In the genomic region with DNA sequence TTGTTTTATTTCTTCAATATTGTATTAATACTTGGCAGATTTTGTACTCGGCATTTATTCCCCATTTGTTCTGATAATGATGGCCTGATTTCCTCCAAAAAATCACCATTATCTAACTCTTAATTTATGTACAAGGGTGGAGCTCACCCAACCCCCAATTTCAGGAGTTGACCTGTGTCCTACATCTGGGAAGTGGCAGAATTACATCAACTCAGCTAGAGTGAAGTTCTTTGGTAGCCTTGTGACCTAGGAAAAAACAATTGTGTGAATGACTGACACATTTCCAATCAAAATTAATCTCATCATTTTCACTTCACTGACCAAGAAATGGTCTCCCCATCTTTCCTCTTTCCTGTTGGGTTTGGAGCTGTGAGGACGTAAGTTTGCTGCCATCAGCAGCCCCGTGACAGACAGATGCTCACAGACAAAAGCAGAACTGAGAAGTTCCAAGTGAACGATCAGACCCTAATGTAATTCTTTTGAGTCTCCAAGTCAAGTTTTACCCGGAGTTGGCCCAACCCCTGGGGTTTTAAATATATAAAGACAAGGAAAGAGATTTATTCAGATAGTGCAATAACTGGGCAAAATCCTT, we compare ENCODE assay signal across 11 cellular contexts. TPM values are rescaled to one million over a fixed set of nuclear protein-coding genes. Genes with fewer than 3 reads are reported as not detected.
DNase-seq lines count a peak whose midpoint lies in the region; ATAC-seq and TF ChIP-seq lines count a peak whose summit lies in the region.
"Had no signal": no experiment of that assay in that cellular context is flagged by ENCODE, and none has a peak within 500 bp of the region (broad histone marks: within the 10 kb centered on the region; RNA-seq: fewer than 3 reads in every experiment).

No MANE protein-coding gene starts in this region.

- H3K36me3 ChIP-seq in Peyer's patch, result no peaks in the 10 kb centered on the region
- H3K36me3 ChIP-seq in skeletal muscle tissue (ENCODE audit: control insufficient read depth in 3 of 3, insufficient read depth in 3 of 3, low read length in 3 of 3), result no peaks in the 10 kb centered on the region

- DNase-seq in Peyer's patch, result peak in 2 of 3 donors; percentile 53 to 59
- no peak for DNase-seq in NCI-H526 treated with DMSO at 0.1 percent for 48 hours (lab: John Stamatoyannopoulos, UW)
- no peak for DNase-seq in NCI-H2081 (lab: John Stamatoyannopoulos, UW)
- no peak for DNase-seq in activated CD4-positive, alpha-beta T cell treated with anti-CD3 and anti-CD28 coated beads for 1 hour
- DNase-seq in HuH-7 (ENCODE audit: low spot score), result no peak
- DNase-seq: activated CD8-positive, alpha-beta memory T cell treated with anti-CD3 and anti-CD28 coated beads, Interleukin-2, amount 50 U/mL, for 48 hours; NCI-H1694 had no signal

- H3K27ac ChIP-seq in Peyer's patch, result no peak overlapping the region
- peak overlapping the region; percentile 12 for H3K27ac ChIP-seq in skeletal muscle tissue (ENCODE audit: low read depth, low read length)

- no peak for TF ChIP-seq CTCF in Peyer's patch (IDR thresholded peaks at IDR 0.05)

- ATAC-seq in GM18868 (IDR thresholded peaks at IDR 0.05; ENCODE audit: unreplicated experiment), result peak; percentile 73
- peak; percentile 76 for ATAC-seq in HG02759 (IDR thresholded peaks at IDR 0.05; ENCODE audit: unreplicated experiment)

- TF ChIP-seq POLR2A in Peyer's patch (IDR thresholded peaks at IDR 0.05), result no peak

- H3K27me3 ChIP-seq in Peyer's patch (no peaks in the 10 kb centered on the region), skeletal muscle tissue (ENCODE audit: control insufficient read depth in 3 of 3, insufficient read depth in 3 of 3, low read length in 3 of 3) (peaks cover 0 to 4% (median 0%) of the 10 kb centered on the region in 3 donors)

- H3K4me3 ChIP-seq in Peyer's patch, result no peak overlapping the region
- H3K4me3 ChIP-seq in skeletal muscle tissue (ENCODE audit: low read length in 3 of 3), result no peak overlapping the region

- H3K9ac ChIP-seq in skeletal muscle tissue (ENCODE audit: low read depth in 1 of 3, low read length in 3 of 3), result no peak overlapping the region

- H3K9me3 ChIP-seq in Peyer's patch (no peaks in the 10 kb centered on the region), skeletal muscle tissue (ENCODE audit: control insufficient read depth in 3 of 3, low read length in 3 of 3) (peaks cover 0 to 1% (median 0%) of the 10 kb centered on the region in 3 donors)

- H3K4me1 ChIP-seq in Peyer's patch, result no peaks in the 10 kb centered on the region
- no peaks in the 10 kb centered on the region for H3K4me1 ChIP-seq in skeletal muscle tissue (ENCODE audit: control insufficient read depth in 3 of 3, insufficient read depth in 3 of 3, low read length in 3 of 3)

RNA-seq across cellular contexts. Expression of gene MS4A6E, which starts 16.6 kb away (rescaled TPM):
- total RNA-seq in Peyer's patch (not detected), skeletal muscle tissue (not detected)
- total RNA-seq: SK-MEL-5 had no signal

RNA-seq across cellular contexts. Expression of gene MS4A4A, which starts 30.0 kb away (rescaled TPM):
- total RNA-seq in Peyer's patch, result 10 to 100 TPM in 1 of 4 donors, 1 to 10 TPM in 3; 2.8 to 17.0 (median 4.4) TPM
- total RNA-seq in skeletal muscle tissue, result 11.5 TPM
- total RNA-seq: SK-MEL-5 had no signal

Comparison
In these comparisons a context has a peak if more than half of its experiments do, and no peak if none do; other contexts are left out.
1. DNase-seq: peak in Peyer's patch (2 of 3); none in NCI-H526 treated with DMSO at 0.1 percent for 48 hours (single experiment), NCI-H2081 (0 of 2), activated CD4-positive, alpha-beta T cell treated with anti-CD3 and anti-CD28 coated beads for 1 hour (single experiment) and HuH-7 (single experiment).